Comparison of ENCODE assay signal across 9 cellular contexts in genomic region chr1:214440219-214440965, GRCh38.
A peak's percentile ranks its signal among the peaks of the same experiment; 100 is the strongest.
DNase-seq lines count a peak whose midpoint lies in the region; ATAC-seq and TF ChIP-seq lines count a peak whose summit lies in the region.
"Had no signal": no experiment of that assay in that cellular context is flagged by ENCODE, and none has a peak within 500 bp of the region (broad histone marks: within the 10 kb centered on the region; RNA-seq: fewer than 3 reads in every experiment).

No MANE protein-coding gene starts in this region.

- ATAC-seq in thoracic aorta (ENCODE audit: insufficient number of reproducible peaks, low FRiP score, low read depth) (no peak), GM21723 (IDR thresholded peaks at IDR 0.05; ENCODE audit: unreplicated experiment) (no peak)

- H3K27ac Mint-ChIP-seq in activated CD4-positive, alpha-beta T cell treated with anti-CD3 and anti-CD28 coated beads, Interleukin-2, amount 10 ng/mL, durations not matched to agents 7 days and 5 days, result peak overlapping the region; percentile 87
- peak overlapping the region; percentile 91 for H3K27ac Mint-ChIP-seq in T-helper 2 cell treated with Interferon-gamma antibody and Interleukin-4, amounts not matched to agents 5 μg/mL and 100 μg/mL, for 36 hours

- H3K9me3 ChIP-seq in iPS-18a (ENCODE audit: control insufficient read depth, low read depth, low read length), result no peaks in the 10 kb centered on the region
- no peaks in the 10 kb centered on the region for H3K9me3 ChIP-seq in thoracic aorta

- H3K27ac ChIP-seq in iPS-18a (ENCODE audit: low read length) (peak overlapping the region; percentile 35), thoracic aorta (peak overlapping the region; percentile 33 to 56)

- peak overlapping the region; percentile 25 for H3K4me3 ChIP-seq in iPS-18a (ENCODE audit: low read length)
- no peak overlapping the region for H3K4me3 ChIP-seq in thoracic aorta

- no peak overlapping the region for H3K9ac ChIP-seq in iPS-18a (ENCODE audit: low read length)

- no peak for TF ChIP-seq CTCF in thoracic aorta (IDR thresholded peaks at IDR 0.05)

- CTCF ChIA-PET in activated CD4-positive, alpha-beta T cell treated with anti-CD3 and anti-CD28 coated beads, Interleukin-2, amount 10 ng/mL, durations not matched to agents 7 days and 5 days (lab: Charles Lee), result interaction anchor here (1.6 to 3.3 kb wide), 5 partner anchors 10 to 163 kb away, joined by 3 to 13 read pairs (median 4); partner anchors contain the start of genes CENPF and PTPN14

- no peak overlapping the region for H3K4me3 Mint-ChIP-seq in activated CD4-positive, alpha-beta T cell treated with anti-CD3 and anti-CD28 coated beads, Interleukin-2, amount 10 ng/mL, durations not matched to agents 7 days and 5 days
- peak overlapping the region; percentile 70 for H3K4me3 Mint-ChIP-seq in T-helper 2 cell treated with Interferon-gamma antibody and Interleukin-4, amounts not matched to agents 5 μg/mL and 100 μg/mL, for 36 hours

- DNase-seq in activated CD4-positive, alpha-beta T cell treated with anti-CD3 and anti-CD28 coated beads, Interleukin-2, amount 10 ng/mL, durations not matched to agents 7 days and 5 days, result no peak
- no peak for DNase-seq in activated CD4-positive, alpha-beta T cell treated with anti-CD3 and anti-CD28 coated beads for 1 hour
- no peak for DNase-seq in T-helper 2 cell treated with Interferon-gamma antibody and Interleukin-4, amounts not matched to agents 5 μg/mL and 100 μg/mL, for 36 hours (ENCODE audit: low spot score)
- DNase-seq in thoracic aorta (ENCODE audit: low spot score) (no peak), medulla oblongata (ENCODE audit: extremely low spot score) (no peak)
- DNase-seq in stimulated activated CD4-positive, alpha-beta T cell treated with anti-CD3 and anti-CD28 coated beads, Interleukin-4, amount 100 ng/mL, for 4 hours, result no peak
- DNase-seq: head of caudate nucleus had no signal

- peaks cover 5% of the 10 kb centered on the region for H3K9me3 Mint-ChIP-seq in activated CD4-positive, alpha-beta T cell treated with anti-CD3 and anti-CD28 coated beads, Interleukin-2, amount 10 ng/mL, durations not matched to agents 7 days and 5 days
- peaks cover 5% of the 10 kb centered on the region for H3K9me3 Mint-ChIP-seq in T-helper 2 cell treated with Interferon-gamma antibody and Interleukin-4, amounts not matched to agents 5 μg/mL and 100 μg/mL, for 36 hours

- H3K36me3 ChIP-seq in iPS-18a (ENCODE audit: control insufficient read depth, low read depth, low read length), result no peaks in the 10 kb centered on the region
- H3K36me3 ChIP-seq in thoracic aorta, result no peaks in the 10 kb centered on the region

- POLR2A ChIA-PET in activated CD4-positive, alpha-beta T cell treated with anti-CD3 and anti-CD28 coated beads, Interleukin-2, amount 10 ng/mL, durations not matched to agents 7 days and 5 days (lab: Charles Lee), result no interaction called here

- peaks cover 2% of the 10 kb centered on the region for H3K36me3 Mint-ChIP-seq in activated CD4-positive, alpha-beta T cell treated with anti-CD3 and anti-CD28 coated beads, Interleukin-2, amount 10 ng/mL, durations not matched to agents 7 days and 5 days (ENCODE audit: low read depth)
- H3K36me3 Mint-ChIP-seq in T-helper 2 cell treated with Interferon-gamma antibody and Interleukin-4, amounts not matched to agents 5 μg/mL and 100 μg/mL, for 36 hours (ENCODE audit: low read depth), result peaks cover 3% of the 10 kb centered on the region

- H3K4me1 Mint-ChIP-seq in activated CD4-positive, alpha-beta T cell treated with anti-CD3 and anti-CD28 coated beads, Interleukin-2, amount 10 ng/mL, durations not matched to agents 7 days and 5 days, result peaks cover 61% of the 10 kb centered on the region
- H3K4me1 Mint-ChIP-seq in T-helper 2 cell treated with Interferon-gamma antibody and Interleukin-4, amounts not matched to agents 5 μg/mL and 100 μg/mL, for 36 hours (ENCODE audit: low read depth), result peaks cover 69% of the 10 kb centered on the region

- H3K27me3 ChIP-seq in iPS-18a (ENCODE audit: control insufficient read depth, insufficient read depth, low read length) (no peaks in the 10 kb centered on the region), thoracic aorta (replicated peaks; ENCODE audit: insufficient read depth) (no peaks in the 10 kb centered on the region)

- H3K4me1 ChIP-seq in iPS-18a (ENCODE audit: control insufficient read depth, low read depth, low read length) (peaks cover 50% of the 10 kb centered on the region), thoracic aorta (ENCODE audit: control insufficient read depth in 1 of 2, low read depth in 2 of 2) (peaks cover 4 to 27% of the 10 kb centered on the region in 2 donors)

- H3K27me3 Mint-ChIP-seq in activated CD4-positive, alpha-beta T cell treated with anti-CD3 and anti-CD28 coated beads, Interleukin-2, amount 10 ng/mL, durations not matched to agents 7 days and 5 days, result no peaks in the 10 kb centered on the region
- H3K27me3 Mint-ChIP-seq in T-helper 2 cell treated with Interferon-gamma antibody and Interleukin-4, amounts not matched to agents 5 μg/mL and 100 μg/mL, for 36 hours (ENCODE audit: low read depth), result no peaks in the 10 kb centered on the region
